1 cellular context compared by ENCODE assay signal in genomic region chr19:12881172-12881808, GRCh38.
TF ChIP-seq lines count a peak whose summit lies in the region.

Gene DNASE2, minus strand, starts transcription at chr19:12881449. Its CDS starts 74 bp downstream, at chr19:12881375.

TF ChIP-seq in K562, 482 proteins besides CTCF, POLR2A, EP300 and RAD21 (continued from another document and continues in another):
- TF ChIP-seq, protein P1, sequence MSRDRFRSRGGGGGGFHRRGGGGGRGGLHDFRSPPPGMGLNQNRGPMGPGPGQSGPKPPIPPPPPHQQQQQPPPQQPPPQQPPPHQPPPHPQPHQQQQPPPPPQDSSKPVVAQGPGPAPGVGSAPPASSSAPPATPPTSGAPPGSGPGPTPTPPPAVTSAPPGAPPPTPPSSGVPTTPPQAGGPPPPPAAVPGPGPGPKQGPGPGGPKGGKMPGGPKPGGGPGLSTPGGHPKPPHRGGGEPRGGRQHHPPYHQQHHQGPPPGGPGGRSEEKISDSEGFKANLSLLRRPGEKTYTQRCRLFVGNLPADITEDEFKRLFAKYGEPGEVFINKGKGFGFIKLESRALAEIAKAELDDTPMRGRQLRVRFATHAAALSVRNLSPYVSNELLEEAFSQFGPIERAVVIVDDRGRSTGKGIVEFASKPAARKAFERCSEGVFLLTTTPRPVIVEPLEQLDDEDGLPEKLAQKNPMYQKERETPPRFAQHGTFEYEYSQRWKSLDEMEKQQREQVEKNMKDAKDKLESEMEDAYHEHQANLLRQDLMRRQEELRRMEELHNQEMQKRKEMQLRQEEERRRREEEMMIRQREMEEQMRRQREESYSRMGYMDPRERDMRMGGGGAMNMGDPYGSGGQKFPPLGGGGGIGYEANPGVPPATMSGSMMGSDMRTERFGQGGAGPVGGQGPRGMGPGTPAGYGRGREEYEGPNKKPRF (IDR thresholded peaks at IDR 0.05; ENCODE audit: low read depth, low read length) = no peak
- TF ChIP-seq CREM (IDR thresholded peaks at IDR 0.05; ENCODE audit: low read depth) = peak; percentile 78
- no peak; the same call in 1 of the 2 replicates for TF ChIP-seq ETV5 (CRISPR knock-in tag; IDR thresholded peaks at IDR 0.05; ENCODE audit: low read depth)
- TF ChIP-seq TOE1 (IDR thresholded peaks at IDR 0.05; ENCODE audit: borderline replicate concordance) = peak; percentile 73
- TF ChIP-seq TOE1 (CRISPR knock-in tag; IDR thresholded peaks at IDR 0.05; ENCODE audit: borderline replicate concordance, low read depth) = no peak
- no peak for TF ChIP-seq COPS2 (conservative IDR thresholded peaks at IDR 0.05)
- TF ChIP-seq, protein P2, sequence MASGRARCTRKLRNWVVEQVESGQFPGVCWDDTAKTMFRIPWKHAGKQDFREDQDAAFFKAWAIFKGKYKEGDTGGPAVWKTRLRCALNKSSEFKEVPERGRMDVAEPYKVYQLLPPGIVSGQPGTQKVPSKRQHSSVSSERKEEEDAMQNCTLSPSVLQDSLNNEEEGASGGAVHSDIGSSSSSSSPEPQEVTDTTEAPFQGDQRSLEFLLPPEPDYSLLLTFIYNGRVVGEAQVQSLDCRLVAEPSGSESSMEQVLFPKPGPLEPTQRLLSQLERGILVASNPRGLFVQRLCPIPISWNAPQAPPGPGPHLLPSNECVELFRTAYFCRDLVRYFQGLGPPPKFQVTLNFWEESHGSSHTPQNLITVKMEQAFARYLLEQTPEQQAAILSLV (tag; IDR thresholded peaks at IDR 0.05) = no peak
- TF ChIP-seq ETS1 (conservative IDR thresholded peaks at IDR 0.05; ENCODE audit: control insufficient read depth, low read depth, low read length) = no peak
- no peak for TF ChIP-seq DEAF1 (CRISPR knock-in tag; IDR thresholded peaks at IDR 0.05)
- TF ChIP-seq NCOA2 (IDR thresholded peaks at IDR 0.05; ENCODE audit: partially characterized antibody in 2 of 2) = no peak
- TF ChIP-seq PPARD (CRISPR knock-in tag; IDR thresholded peaks at IDR 0.05) = no peak
- no peak for TF ChIP-seq FOXA1 (IDR thresholded peaks at IDR 0.05; ENCODE audit: borderline replicate concordance)
- no peak for TF ChIP-seq MECOM (CRISPR knock-in tag; IDR thresholded peaks at IDR 0.05)
- no peak for TF ChIP-seq ZNF511 (CRISPR knock-in tag; IDR thresholded peaks at IDR 0.05)
- TF ChIP-seq U2AF2 (optimal IDR thresholded peaks at IDR 0.05; ENCODE audit: low read depth, low read length) = no peak
- TF ChIP-seq RUNX1 (IDR thresholded peaks at IDR 0.05; ENCODE audit: low read depth) = 0 out of 2 replicates have a peak, but pooled peaks have one; percentile 43
- no peak for TF ChIP-seq ETV1 (tag; conservative IDR thresholded peaks at IDR 0.05; ENCODE audit: low read depth)
- TF ChIP-seq EHMT2 (IDR thresholded peaks at IDR 0.05) = no peak
- TF ChIP-seq E2F3 (CRISPR knock-in tag; IDR thresholded peaks at IDR 0.05) = no peak; the same call in 1 of the 2 replicates
- peak; percentile 33 for TF ChIP-seq SMAD1 (IDR thresholded peaks at IDR 0.05; ENCODE audit: low read depth, low read length, partially characterized antibody)
- TF ChIP-seq, protein P3, sequence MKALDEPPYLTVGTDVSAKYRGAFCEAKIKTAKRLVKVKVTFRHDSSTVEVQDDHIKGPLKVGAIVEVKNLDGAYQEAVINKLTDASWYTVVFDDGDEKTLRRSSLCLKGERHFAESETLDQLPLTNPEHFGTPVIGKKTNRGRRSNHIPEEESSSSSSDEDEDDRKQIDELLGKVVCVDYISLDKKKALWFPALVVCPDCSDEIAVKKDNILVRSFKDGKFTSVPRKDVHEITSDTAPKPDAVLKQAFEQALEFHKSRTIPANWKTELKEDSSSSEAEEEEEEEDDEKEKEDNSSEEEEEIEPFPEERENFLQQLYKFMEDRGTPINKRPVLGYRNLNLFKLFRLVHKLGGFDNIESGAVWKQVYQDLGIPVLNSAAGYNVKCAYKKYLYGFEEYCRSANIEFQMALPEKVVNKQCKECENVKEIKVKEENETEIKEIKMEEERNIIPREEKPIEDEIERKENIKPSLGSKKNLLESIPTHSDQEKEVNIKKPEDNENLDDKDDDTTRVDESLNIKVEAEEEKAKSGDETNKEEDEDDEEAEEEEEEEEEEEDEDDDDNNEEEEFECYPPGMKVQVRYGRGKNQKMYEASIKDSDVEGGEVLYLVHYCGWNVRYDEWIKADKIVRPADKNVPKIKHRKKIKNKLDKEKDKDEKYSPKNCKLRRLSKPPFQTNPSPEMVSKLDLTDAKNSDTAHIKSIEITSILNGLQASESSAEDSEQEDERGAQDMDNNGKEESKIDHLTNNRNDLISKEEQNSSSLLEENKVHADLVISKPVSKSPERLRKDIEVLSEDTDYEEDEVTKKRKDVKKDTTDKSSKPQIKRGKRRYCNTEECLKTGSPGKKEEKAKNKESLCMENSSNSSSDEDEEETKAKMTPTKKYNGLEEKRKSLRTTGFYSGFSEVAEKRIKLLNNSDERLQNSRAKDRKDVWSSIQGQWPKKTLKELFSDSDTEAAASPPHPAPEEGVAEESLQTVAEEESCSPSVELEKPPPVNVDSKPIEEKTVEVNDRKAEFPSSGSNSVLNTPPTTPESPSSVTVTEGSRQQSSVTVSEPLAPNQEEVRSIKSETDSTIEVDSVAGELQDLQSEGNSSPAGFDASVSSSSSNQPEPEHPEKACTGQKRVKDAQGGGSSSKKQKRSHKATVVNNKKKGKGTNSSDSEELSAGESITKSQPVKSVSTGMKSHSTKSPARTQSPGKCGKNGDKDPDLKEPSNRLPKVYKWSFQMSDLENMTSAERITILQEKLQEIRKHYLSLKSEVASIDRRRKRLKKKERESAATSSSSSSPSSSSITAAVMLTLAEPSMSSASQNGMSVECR (CRISPR knock-in tag; IDR thresholded peaks at IDR 0.05) = no peak; the same call in 1 of the 2 replicates
- TF ChIP-seq TEAD2 (tag; IDR thresholded peaks at IDR 0.05) = no peak
- TF ChIP-seq FOXJ2 (tag; IDR thresholded peaks at IDR 0.05) = no peak
- TF ChIP-seq ZNF124 (CRISPR knock-in tag; IDR thresholded peaks at IDR 0.05) = no peak
- no peak for TF ChIP-seq RFX5 (IDR thresholded peaks at IDR 0.05; ENCODE audit: low read depth, low read length)
- TF ChIP-seq MIER1 (IDR thresholded peaks at IDR 0.05; ENCODE audit: low read depth) = no peak
- no peak for TF ChIP-seq PHF21A (IDR thresholded peaks at IDR 0.05; ENCODE audit: borderline replicate concordance, low read depth)
- TF ChIP-seq JUND (IDR thresholded peaks at IDR 0.05; ENCODE audit: borderline replicate concordance, low read depth, low read length) = peak; percentile 68; the same call in 1 of the 2 replicates
- TF ChIP-seq JUND (tag; IDR thresholded peaks at IDR 0.05; ENCODE audit: borderline replicate concordance, low read depth, low read length) = peak; percentile 16; the same call in 1 of the 3 replicates
- peak in 1 of 2 experiments; percentile 41; a peak in 1 of 4 replicates for TF ChIP-seq SRF (CRISPR knock-in tag; IDR thresholded peaks at IDR 0.05)
- no peak for TF ChIP-seq BRF1 (IDR thresholded peaks at IDR 0.05; ENCODE audit: borderline replicate concordance, extremely low read depth, insufficient read length)
- no peak for TF ChIP-seq CHD1 (IDR thresholded peaks at IDR 0.05; ENCODE audit: low read length)
- TF ChIP-seq MCM2 (IDR thresholded peaks at IDR 0.05; ENCODE audit: low read depth) = no peak
- no peak; the same call in 1 of the 2 replicates for TF ChIP-seq POLR2AphosphoS5 (IDR thresholded peaks at IDR 0.05; ENCODE audit: control insufficient read depth, insufficient read depth, low read depth, low read length)
- TF ChIP-seq HEY1 (CRISPR knock-in tag; IDR thresholded peaks at IDR 0.05; ENCODE audit: borderline replicate concordance) = no peak
- TF ChIP-seq, protein P4, sequence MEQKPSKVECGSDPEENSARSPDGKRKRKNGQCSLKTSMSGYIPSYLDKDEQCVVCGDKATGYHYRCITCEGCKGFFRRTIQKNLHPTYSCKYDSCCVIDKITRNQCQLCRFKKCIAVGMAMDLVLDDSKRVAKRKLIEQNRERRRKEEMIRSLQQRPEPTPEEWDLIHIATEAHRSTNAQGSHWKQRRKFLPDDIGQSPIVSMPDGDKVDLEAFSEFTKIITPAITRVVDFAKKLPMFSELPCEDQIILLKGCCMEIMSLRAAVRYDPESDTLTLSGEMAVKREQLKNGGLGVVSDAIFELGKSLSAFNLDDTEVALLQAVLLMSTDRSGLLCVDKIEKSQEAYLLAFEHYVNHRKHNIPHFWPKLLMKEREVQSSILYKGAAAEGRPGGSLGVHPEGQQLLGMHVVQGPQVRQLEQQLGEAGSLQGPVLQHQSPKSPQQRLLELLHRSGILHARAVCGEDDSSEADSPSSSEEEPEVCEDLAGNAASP (IDR thresholded peaks at IDR 0.05) = no peak
- no peak for TF ChIP-seq ASH1L (IDR thresholded peaks at IDR 0.05; ENCODE audit: borderline replicate concordance, low read depth, partially characterized antibody)
- 0 out of 2 replicates have a peak, but pooled peaks have one; percentile 20 for TF ChIP-seq XRCC5 (IDR thresholded peaks at IDR 0.05; ENCODE audit: low read depth, low read length)
- TF ChIP-seq CBFA2T3 (IDR thresholded peaks at IDR 0.05) = no peak
- TF ChIP-seq, protein P5, sequence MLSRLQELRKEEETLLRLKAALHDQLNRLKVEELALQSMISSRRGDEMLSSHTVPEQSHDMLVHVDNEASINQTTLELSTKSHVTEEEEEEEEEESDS (CRISPR knock-in tag; IDR thresholded peaks at IDR 0.05) = no peak
- TF ChIP-seq ZNF449 (CRISPR knock-in tag; IDR thresholded peaks at IDR 0.05) = no peak
- TF ChIP-seq, protein P6, sequence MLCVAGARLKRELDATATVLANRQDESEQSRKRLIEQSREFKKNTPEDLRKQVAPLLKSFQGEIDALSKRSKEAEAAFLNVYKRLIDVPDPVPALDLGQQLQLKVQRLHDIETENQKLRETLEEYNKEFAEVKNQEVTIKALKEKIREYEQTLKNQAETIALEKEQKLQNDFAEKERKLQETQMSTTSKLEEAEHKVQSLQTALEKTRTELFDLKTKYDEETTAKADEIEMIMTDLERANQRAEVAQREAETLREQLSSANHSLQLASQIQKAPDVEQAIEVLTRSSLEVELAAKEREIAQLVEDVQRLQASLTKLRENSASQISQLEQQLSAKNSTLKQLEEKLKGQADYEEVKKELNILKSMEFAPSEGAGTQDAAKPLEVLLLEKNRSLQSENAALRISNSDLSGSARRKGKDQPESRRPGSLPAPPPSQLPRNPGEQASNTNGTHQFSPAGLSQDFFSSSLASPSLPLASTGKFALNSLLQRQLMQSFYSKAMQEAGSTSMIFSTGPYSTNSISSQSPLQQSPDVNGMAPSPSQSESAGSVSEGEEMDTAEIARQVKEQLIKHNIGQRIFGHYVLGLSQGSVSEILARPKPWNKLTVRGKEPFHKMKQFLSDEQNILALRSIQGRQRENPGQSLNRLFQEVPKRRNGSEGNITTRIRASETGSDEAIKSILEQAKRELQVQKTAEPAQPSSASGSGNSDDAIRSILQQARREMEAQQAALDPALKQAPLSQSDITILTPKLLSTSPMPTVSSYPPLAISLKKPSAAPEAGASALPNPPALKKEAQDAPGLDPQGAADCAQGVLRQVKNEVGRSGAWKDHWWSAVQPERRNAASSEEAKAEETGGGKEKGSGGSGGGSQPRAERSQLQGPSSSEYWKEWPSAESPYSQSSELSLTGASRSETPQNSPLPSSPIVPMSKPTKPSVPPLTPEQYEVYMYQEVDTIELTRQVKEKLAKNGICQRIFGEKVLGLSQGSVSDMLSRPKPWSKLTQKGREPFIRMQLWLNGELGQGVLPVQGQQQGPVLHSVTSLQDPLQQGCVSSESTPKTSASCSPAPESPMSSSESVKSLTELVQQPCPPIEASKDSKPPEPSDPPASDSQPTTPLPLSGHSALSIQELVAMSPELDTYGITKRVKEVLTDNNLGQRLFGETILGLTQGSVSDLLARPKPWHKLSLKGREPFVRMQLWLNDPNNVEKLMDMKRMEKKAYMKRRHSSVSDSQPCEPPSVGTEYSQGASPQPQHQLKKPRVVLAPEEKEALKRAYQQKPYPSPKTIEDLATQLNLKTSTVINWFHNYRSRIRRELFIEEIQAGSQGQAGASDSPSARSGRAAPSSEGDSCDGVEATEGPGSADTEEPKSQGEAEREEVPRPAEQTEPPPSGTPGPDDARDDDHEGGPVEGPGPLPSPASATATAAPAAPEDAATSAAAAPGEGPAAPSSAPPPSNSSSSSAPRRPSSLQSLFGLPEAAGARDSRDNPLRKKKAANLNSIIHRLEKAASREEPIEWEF (CRISPR knock-in tag; IDR thresholded peaks at IDR 0.05) = no peak
- TF ChIP-seq BRD4 (IDR thresholded peaks at IDR 0.05) = no peak
- TF ChIP-seq MTF1 (CRISPR knock-in tag; IDR thresholded peaks at IDR 0.05; ENCODE audit: borderline replicate concordance) = no peak
- no peak for TF ChIP-seq ZNF408 (CRISPR knock-in tag; IDR thresholded peaks at IDR 0.05; ENCODE audit: low read depth)
- TF ChIP-seq MCM5 (IDR thresholded peaks at IDR 0.05; ENCODE audit: low read depth) = no peak
- TF ChIP-seq ZC3H11A (IDR thresholded peaks at IDR 0.05; ENCODE audit: low read depth, low read length) = no peak
- no peak for TF ChIP-seq RHOXF2B (CRISPR knock-in tag; conservative IDR thresholded peaks at IDR 0.05)
- no peak for TF ChIP-seq ZNF41 (CRISPR knock-in tag; conservative IDR thresholded peaks at IDR 0.05)
